8 cellular contexts compared by ENCODE assay signal in genomic region chrX:102863735-102864134, GRCh38.
DNase-seq lines count a peak whose midpoint lies in the region; ATAC-seq and TF ChIP-seq lines count a peak whose summit lies in the region.

No MANE protein-coding gene starts in this region.

- H4K20me1 ChIP-seq in PC-3 (ENCODE audit: low read length), result no peaks in the 10 kb centered on the region

- no peaks in the 10 kb centered on the region for H3K4me1 Mint-ChIP-seq in activated T-cell treated with anti-CD3 and anti-CD28 coated beads, Interleukin-2, amount 50 U/mL, for 24 hours (ENCODE audit: low read depth)

- peaks cover 8% of the 10 kb centered on the region for H3K27me3 Mint-ChIP-seq in activated T-cell treated with anti-CD3 and anti-CD28 coated beads, Interleukin-2, amount 50 U/mL, for 24 hours

- H3K79me2 ChIP-seq in PC-3 (ENCODE audit: low read length), result no peaks in the 10 kb centered on the region

- no peak overlapping the region for H3K4me3 Mint-ChIP-seq in activated T-cell treated with anti-CD3 and anti-CD28 coated beads, Interleukin-2, amount 50 U/mL, for 24 hours

- H3K36me3 ChIP-seq in PC-3 (ENCODE audit: low read depth, low read length) (0 out of 2 replicates have a peak, but pooled peaks cover 6% of the 10 kb centered on the region), neutrophil (peaks cover 2% of the 10 kb centered on the region)

- intact Hi-C loops in PC-3 (cut with micrococcal nuclease), result loop anchor here (2.0 to 10.0 kb wide), 4 partner anchors 23 to 739 kb away; partner anchors contain the start of genes ARMCX5 and TCEAL2

- TF ChIP-seq CTCF in PC-3 (conservative IDR thresholded peaks at IDR 0.05; ENCODE audit: low read depth, low read length) (peak; percentile 85), neutrophil (IDR thresholded peaks at IDR 0.05) (peak; percentile 78)

- H3K36me3 Mint-ChIP-seq in activated T-cell treated with anti-CD3 and anti-CD28 coated beads, Interleukin-2, amount 50 U/mL, for 24 hours (ENCODE audit: low read depth), result peaks cover 12% of the 10 kb centered on the region

- no peak overlapping the region for H3K27ac ChIP-seq in PC-3 (ENCODE audit: low read length)
- H3K27ac ChIP-seq in neutrophil, result no peak overlapping the region
- no peak overlapping the region for H3K27ac ChIP-seq in substantia nigra (ENCODE audit: low read depth, low read length, poor library complexity, severe bottlenecking)

- H3K27ac Mint-ChIP-seq in activated T-cell treated with anti-CD3 and anti-CD28 coated beads, Interleukin-2, amount 50 U/mL, for 24 hours, result no peak overlapping the region

- H3K4me1 ChIP-seq in PC-3 (ENCODE audit: insufficient read depth, low read length) (peaks cover 4% of the 10 kb centered on the region; the same call in 1 of the 2 replicates), neutrophil (ENCODE audit: control insufficient read depth in 1 of 2, insufficient read depth in 1 of 2, low read depth in 1 of 2, low read length in 1 of 2) (no peaks in the 10 kb centered on the region)

- ATAC-seq in GM21723 (IDR thresholded peaks at IDR 0.05; ENCODE audit: unreplicated experiment) (peak; percentile 98), PC-3 (peak; percentile 84)

- H3K4me2 ChIP-seq in PC-3 (ENCODE audit: low read length), result no peak overlapping the region

- H3K9ac ChIP-seq in PC-3 (ENCODE audit: low read length), result no peak overlapping the region

- no peaks in the 10 kb centered on the region for H3F3A ChIP-seq in PC-3 (ENCODE audit: low read length, unreplicated experiment)

- CTCF ChIA-PET in PC-3 (lab: Charles Lee), result interaction anchor here (1.2 kb wide), 1 partner anchor 37 kb away, joined by 8 read pairs; no protein-coding TSS in a partner anchor

- no peak overlapping the region for H3K4me3 ChIP-seq in PC-3 (ENCODE audit: low read length)
- H3K4me3 ChIP-seq in neutrophil (ENCODE audit: low read depth in 1 of 2, low read length in 1 of 2), result no peak overlapping the region

- no peaks in the 10 kb centered on the region for H3K27me3 ChIP-seq in PC-3 (ENCODE audit: low read length)
- H3K27me3 ChIP-seq in neutrophil, result no peaks in the 10 kb centered on the region

- H3K9me2 ChIP-seq in PC-3 (replicated peaks; ENCODE audit: low read length), result no peaks in the 10 kb centered on the region

- no peaks in the 10 kb centered on the region for H3K9me3 Mint-ChIP-seq in activated T-cell treated with anti-CD3 and anti-CD28 coated beads, Interleukin-2, amount 50 U/mL, for 24 hours

- BruUV-seq in PC-3 (replicated peaks; lab: Mats Ljungman, UMichigan), result no TSS peak

- H2AFZ ChIP-seq in PC-3 (ENCODE audit: low read length), result no peak overlapping the region

- in situ Hi-C loops in KBM-7 (cut with MboI; ENCODE audit: low pct_unique_long_range_greater_than_20kb, low sequenced_read_pairs), result no loop called here

- DNase-seq in EH (ENCODE audit: low read depth) (peak; percentile 79), KBM-7 (peak; percentile 94), PC-3 (peak; percentile 88), fibroblast of peridontal ligament (ENCODE audit: extremely low read depth) (peak; percentile 83), substantia nigra (lab: John Stamatoyannopoulos, UW) (peak in 46 of 49 donors; percentile 0 to 82 (median 52))
- peak; percentile 90 for DNase-seq in activated T-cell treated with anti-CD3 and anti-CD28 coated beads, Interleukin-2, amount 50 U/mL, for 24 hours

- POLR2A ChIA-PET in PC-3 (lab: Charles Lee; ENCODE audit: unreplicated experiment), result interaction anchor here (0.6 kb wide), 1 partner anchor 31 kb away, joined by 5 read pairs; no protein-coding TSS in a partner anchor

- H3K9me3 ChIP-seq in PC-3 (ENCODE audit: low read length) (no peaks in the 10 kb centered on the region), neutrophil (no peaks in the 10 kb centered on the region)
